Comparison of ENCODE assay signal across 13 cellular contexts in the genomic region with DNA sequence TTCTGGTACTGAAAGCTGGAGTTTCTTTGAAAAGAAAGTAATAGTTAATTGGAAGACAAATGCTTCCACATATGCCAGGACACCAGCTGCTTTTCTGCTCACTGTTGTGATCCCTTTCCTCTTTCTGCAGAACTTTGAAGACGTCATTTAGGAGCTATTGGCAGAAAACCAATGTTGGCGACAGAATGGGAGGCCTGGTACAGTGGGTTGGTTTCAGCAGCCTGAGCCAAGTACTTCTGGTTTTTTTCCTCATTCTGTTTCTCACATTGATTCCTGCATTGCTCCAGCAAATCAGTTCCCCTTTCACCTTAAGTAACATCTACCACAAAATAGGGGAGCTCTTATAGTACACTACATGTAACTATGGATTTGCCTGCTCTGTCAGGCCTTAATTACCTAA.
DNase-seq lines count a peak whose midpoint lies in the region; ATAC-seq, FAIRE-seq and TF ChIP-seq lines count a peak whose summit lies in the region.
"Had no signal": no experiment of that assay in that cellular context is flagged by ENCODE, and none has a peak within 500 bp of the region (broad histone marks: within the 10 kb centered on the region; RNA-seq: fewer than 3 reads in every experiment).

No MANE protein-coding gene starts in this region.

- intact Hi-C loops in right lobe of liver (cut with DNase I) (no loop called here), HepG2 (cut with micrococcal nuclease; ENCODE audit: unreplicated experiment) (no loop called here), aorta (cut with DNase I) (no loop called here)

- H3K9me3 ChIP-seq in right lobe of liver, result no peaks in the 10 kb centered on the region
- H3K9me3 ChIP-seq in HepG2 (ENCODE audit: low read length), result no peaks in the 10 kb centered on the region
- H3K9me3 ChIP-seq in muscle layer of duodenum (ENCODE audit: control insufficient read depth in 1 of 2, low read length in 2 of 2), result no peaks in the 10 kb centered on the region
- H3K9me3 ChIP-seq in aorta (ENCODE audit: control insufficient read depth, low read length), result no peaks in the 10 kb centered on the region

- TF ChIP-seq RAD21 in HepG2 (CRISPR knock-in tag; IDR thresholded peaks at IDR 0.05), result no peak

- TF ChIP-seq EP300 in HepG2 (IDR thresholded peaks at IDR 0.05; ENCODE audit: low read depth in 2 of 2, low read length in 2 of 2), result no peak
- no peak for TF ChIP-seq EP300 in HepG2 (CRISPR knock-in tag; IDR thresholded peaks at IDR 0.05; ENCODE audit: borderline replicate concordance)

- H4K20me1 ChIP-seq in HepG2 (ENCODE audit: insufficient read depth, low read length), result no peaks in the 10 kb centered on the region

- BruUV-seq in HepG2 (replicated peaks; lab: Mats Ljungman, UMichigan), result no TSS peak

- H3K79me2 ChIP-seq in HepG2 (ENCODE audit: insufficient read depth, low read length), result no peaks in the 10 kb centered on the region

- in situ Hi-C loops in HepG2 (cut with HindIII; ENCODE audit: extremely low pct_ligation_motif_present, low pct_unique_long_range_greater_than_20kb), result no loop called here

- H3K27me3 ChIP-seq in right lobe of liver (no peaks in the 10 kb centered on the region), HepG2 (ENCODE audit: control insufficient read depth in 1 of 2, insufficient read depth in 2 of 2, low read length in 2 of 2) (no peaks in the 10 kb centered on the region), muscle layer of duodenum (ENCODE audit: low read depth, low read length) (no peaks in the 10 kb centered on the region), aorta (ENCODE audit: control insufficient read depth in 1 of 2, insufficient read depth in 2 of 2, low read length in 1 of 2) (no peaks in the 10 kb centered on the region)

- CTCF ChIA-PET in HepG2 (lab: Yijun Ruan, JAX; ENCODE audit: low intra/inter-chr PET ratio, low total read pairs), result no interaction called here

- no peak for TF ChIP-seq POLR2A in right lobe of liver (IDR thresholded peaks at IDR 0.05)
- TF ChIP-seq POLR2A in HepG2 (IDR thresholded peaks at IDR 0.05; ENCODE audit: insufficient read depth in 1 of 2, low read depth in 2 of 2, low read length in 2 of 2), result no peak

- H3K4me3 ChIP-seq in right lobe of liver (no peak overlapping the region), HepG2 (replicated peaks in 1 of 3; ENCODE audit: insufficient read depth in 1 of 3, low read depth in 2 of 3, low read length in 3 of 3) (no peak overlapping the region), muscle layer of duodenum (ENCODE audit: low read depth in 1 of 2, low read length in 2 of 2) (no peak overlapping the region), aorta (ENCODE audit: low read length in 2 of 2) (no peak overlapping the region)
- H3K4me3 ChIP-seq: GM12878 had no signal

- no peaks in the 10 kb centered on the region for H3K36me3 ChIP-seq in right lobe of liver
- no peaks in the 10 kb centered on the region for H3K36me3 ChIP-seq in HepG2 (replicated peaks in 1 of 2; ENCODE audit: control insufficient read depth in 1 of 2, insufficient read depth in 2 of 2, low read length in 2 of 2)
- H3K36me3 ChIP-seq in muscle layer of duodenum (ENCODE audit: control insufficient read depth in 1 of 2, insufficient read depth in 2 of 2, low read length in 2 of 2), result no peaks in the 10 kb centered on the region
- no peaks in the 10 kb centered on the region for H3K36me3 ChIP-seq in aorta (ENCODE audit: control insufficient read depth in 1 of 2, insufficient read depth in 2 of 2, low read length in 1 of 2)

- H3K27ac ChIP-seq in right lobe of liver, result no peak overlapping the region
- H3K27ac ChIP-seq in HepG2 (ENCODE audit: extremely low read length, insufficient read depth, low read length), result no peak overlapping the region
- peak overlapping the region; percentile 48 for H3K27ac ChIP-seq in muscle layer of duodenum (ENCODE audit: low read length)
- H3K27ac ChIP-seq in aorta (ENCODE audit: low read depth in 1 of 2, low read length in 2 of 2), result no peak overlapping the region

- POLR2A ChIA-PET in HepG2 (lab: Yijun Ruan, JAX), result no interaction called here

- ATAC-seq in right lobe of liver (peak; percentile 39 to 84 (median 76)), HepG2 (no peak), aorta (ENCODE audit: low FRiP score) (peak; percentile 23), GM21825 (IDR thresholded peaks at IDR 0.05; ENCODE audit: unreplicated experiment) (no peak)
- ATAC-seq: GM12878 had no signal

- DNase-seq in right lobe of liver, result peak in 1 of 3 donors; percentile 72
- DNase-seq in HepG2 (ENCODE audit: low spot score), result no peak
- DNase-seq in frontal cortex (ENCODE audit: low spot score in 2 of 2), result peak; percentile 29 to 36
- DNase-seq in aorta, result peak in 1 of 2 donors; percentile 54
- no peak for DNase-seq in D721Med (ENCODE audit: insufficient read length, low spot score)
- DNase-seq in T-helper 1 cell, result no peak
- DNase-seq: DND-41, NCI-H1092 had no signal

- FAIRE-seq in HepG2 (lab: Jason Lieb, UNC) (no peak), frontal cortex (lab: Jason Lieb, UNC) (no peak), D721Med (lab: Jason Lieb, UNC) (no peak)
- FAIRE-seq: astrocyte, GM12878, H1 had no signal

- H3K4me1 ChIP-seq in right lobe of liver (peaks cover 0 to 26% (median 2%) of the 10 kb centered on the region in 4 donors), HepG2 (ENCODE audit: insufficient read depth, low read length) (no peaks in the 10 kb centered on the region), muscle layer of duodenum (ENCODE audit: control insufficient read depth in 1 of 2, insufficient read depth in 2 of 2, low read length in 2 of 2) (peaks cover 0 to 9% of the 10 kb centered on the region in 2 donors), aorta (ENCODE audit: control insufficient read depth in 1 of 2, insufficient read depth in 2 of 2, low read length in 2 of 2) (peaks cover 0 to 2% of the 10 kb centered on the region in 2 donors)

- H2AFZ ChIP-seq in HepG2 (ENCODE audit: low read length), result no peak overlapping the region

- H3K9ac ChIP-seq in HepG2 (ENCODE audit: insufficient read depth, low read depth, low read length), result no peak overlapping the region

- TF ChIP-seq CTCF in right lobe of liver (IDR thresholded peaks at IDR 0.05) (no peak), HepG2 (CRISPR knock-in tag; IDR thresholded peaks at IDR 0.05) (no peak), D721Med (IDR thresholded peaks at IDR 0.05; ENCODE audit: insufficient read depth, missing control alignments) (no peak)

- 19% methylated on average over 2 of the region's 2 CpGs for WGBS in right lobe of liver (ENCODE audit: insufficient coverage, low coverage, low lambda C conversion rate, missing lambda C conversion rate)
- 86% methylated on average over 2 of the region's 2 CpGs for WGBS in HepG2 (ENCODE audit: low lambda C conversion rate)
- whole genome bisulfite sequencing in aorta, 2 donors, result 5% methylated on average over 2 of the region's 2 CpGs

- no peak overlapping the region for H3K4me2 ChIP-seq in HepG2 (ENCODE audit: low read depth, low read length)

TF ChIP-seq in HepG2, 621 proteins besides CTCF, POLR2A, EP300 and RAD21 (continues in another document):
- TF ChIP-seq IRX3 (CRISPR knock-in tag; IDR thresholded peaks at IDR 0.05; ENCODE audit: borderline replicate concordance, low read depth) (no peak), HNRNPH1 (optimal IDR thresholded peaks at IDR 0.05; ENCODE audit: low read depth, low read length) (no peak), CAMTA2 (CRISPR knock-in tag; IDR thresholded peaks at IDR 0.05; ENCODE audit: borderline replicate concordance) (no peak), TBL1XR1 (IDR thresholded peaks at IDR 0.05; ENCODE audit: borderline replicate concordance, low read length, partially characterized antibody) (no peak), ZKSCAN8 (CRISPR knock-in tag; IDR thresholded peaks at IDR 0.05; ENCODE audit: borderline replicate concordance) (no peak), ZNF446 (CRISPR knock-in tag; IDR thresholded peaks at IDR 0.05) (no peak), ZNF777 (CRISPR knock-in tag; IDR thresholded peaks at IDR 0.05) (no peak), GFI1 (CRISPR knock-in tag; IDR thresholded peaks at IDR 0.05; ENCODE audit: borderline replicate concordance) (no peak), ZMYM4 (CRISPR knock-in tag; IDR thresholded peaks at IDR 0.05) (no peak)
- TF ChIP-seq, protein P1, sequence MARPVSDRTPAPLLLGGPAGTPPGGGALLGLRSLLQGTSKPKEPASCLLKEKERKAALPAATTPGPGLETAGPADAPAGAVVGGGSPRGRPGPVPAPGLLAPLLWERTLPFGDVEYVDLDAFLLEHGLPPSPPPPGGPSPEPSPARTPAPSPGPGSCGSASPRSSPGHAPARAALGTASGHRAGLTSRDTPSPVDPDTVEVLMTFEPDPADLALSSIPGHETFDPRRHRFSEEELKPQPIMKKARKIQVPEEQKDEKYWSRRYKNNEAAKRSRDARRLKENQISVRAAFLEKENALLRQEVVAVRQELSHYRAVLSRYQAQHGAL (CRISPR knock-in tag; IDR thresholded peaks at IDR 0.05; ENCODE audit: not compliant biosample characterization), result no peak
- TF ChIP-seq, protein P2, sequence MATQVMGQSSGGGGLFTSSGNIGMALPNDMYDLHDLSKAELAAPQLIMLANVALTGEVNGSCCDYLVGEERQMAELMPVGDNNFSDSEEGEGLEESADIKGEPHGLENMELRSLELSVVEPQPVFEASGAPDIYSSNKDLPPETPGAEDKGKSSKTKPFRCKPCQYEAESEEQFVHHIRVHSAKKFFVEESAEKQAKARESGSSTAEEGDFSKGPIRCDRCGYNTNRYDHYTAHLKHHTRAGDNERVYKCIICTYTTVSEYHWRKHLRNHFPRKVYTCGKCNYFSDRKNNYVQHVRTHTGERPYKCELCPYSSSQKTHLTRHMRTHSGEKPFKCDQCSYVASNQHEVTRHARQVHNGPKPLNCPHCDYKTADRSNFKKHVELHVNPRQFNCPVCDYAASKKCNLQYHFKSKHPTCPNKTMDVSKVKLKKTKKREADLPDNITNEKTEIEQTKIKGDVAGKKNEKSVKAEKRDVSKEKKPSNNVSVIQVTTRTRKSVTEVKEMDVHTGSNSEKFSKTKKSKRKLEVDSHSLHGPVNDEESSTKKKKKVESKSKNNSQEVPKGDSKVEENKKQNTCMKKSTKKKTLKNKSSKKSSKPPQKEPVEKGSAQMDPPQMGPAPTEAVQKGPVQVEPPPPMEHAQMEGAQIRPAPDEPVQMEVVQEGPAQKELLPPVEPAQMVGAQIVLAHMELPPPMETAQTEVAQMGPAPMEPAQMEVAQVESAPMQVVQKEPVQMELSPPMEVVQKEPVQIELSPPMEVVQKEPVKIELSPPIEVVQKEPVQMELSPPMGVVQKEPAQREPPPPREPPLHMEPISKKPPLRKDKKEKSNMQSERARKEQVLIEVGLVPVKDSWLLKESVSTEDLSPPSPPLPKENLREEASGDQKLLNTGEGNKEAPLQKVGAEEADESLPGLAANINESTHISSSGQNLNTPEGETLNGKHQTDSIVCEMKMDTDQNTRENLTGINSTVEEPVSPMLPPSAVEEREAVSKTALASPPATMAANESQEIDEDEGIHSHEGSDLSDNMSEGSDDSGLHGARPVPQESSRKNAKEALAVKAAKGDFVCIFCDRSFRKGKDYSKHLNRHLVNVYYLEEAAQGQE (IDR thresholded peaks at IDR 0.05; ENCODE audit: borderline replicate concordance in 1 of 2, low read depth in 1 of 2, low read length in 2 of 2), result no peak

Comparison
In these comparisons a context has a peak if more than half of its experiments do, and no peak if none do; other contexts are left out.
1. ATAC-seq: peak in right lobe of liver (4 of 4) and aorta (single experiment); none in HepG2 (single experiment) and GM21825 (single experiment).
2. DNase-seq: peak in frontal cortex (2 of 2); none in HepG2 (single experiment), D721Med (single experiment) and T-helper 1 cell (0 of 5).